Comparison of ENCODE assay signal across 2 cellular contexts in the genomic region with DNA sequence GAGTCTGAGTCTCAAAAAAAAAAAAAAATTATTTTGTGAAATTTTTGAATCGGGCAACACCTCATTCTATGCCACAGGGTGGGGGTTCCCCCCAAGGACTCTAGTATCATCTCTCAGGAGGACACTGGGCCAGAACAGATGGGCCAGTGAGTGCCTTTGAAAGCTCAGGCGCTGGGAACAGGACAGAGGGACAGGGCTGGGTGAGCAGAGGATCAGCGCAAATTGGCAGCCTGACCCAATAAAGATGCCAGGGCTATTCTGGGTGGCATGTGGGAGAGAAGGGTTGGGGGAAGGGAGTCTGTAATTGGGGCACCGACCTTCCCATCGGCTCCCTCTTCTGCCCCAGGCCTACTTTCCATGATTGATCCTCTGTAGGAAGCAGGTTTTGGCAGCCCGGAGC.
TF ChIP-seq lines count a peak whose summit lies in the region.

No MANE protein-coding gene starts in this region.

TF ChIP-seq in SK-N-SH, 30 proteins besides CTCF, POLR2A, EP300 and RAD21 (continued from another document):
- TF ChIP-seq, protein P1, sequence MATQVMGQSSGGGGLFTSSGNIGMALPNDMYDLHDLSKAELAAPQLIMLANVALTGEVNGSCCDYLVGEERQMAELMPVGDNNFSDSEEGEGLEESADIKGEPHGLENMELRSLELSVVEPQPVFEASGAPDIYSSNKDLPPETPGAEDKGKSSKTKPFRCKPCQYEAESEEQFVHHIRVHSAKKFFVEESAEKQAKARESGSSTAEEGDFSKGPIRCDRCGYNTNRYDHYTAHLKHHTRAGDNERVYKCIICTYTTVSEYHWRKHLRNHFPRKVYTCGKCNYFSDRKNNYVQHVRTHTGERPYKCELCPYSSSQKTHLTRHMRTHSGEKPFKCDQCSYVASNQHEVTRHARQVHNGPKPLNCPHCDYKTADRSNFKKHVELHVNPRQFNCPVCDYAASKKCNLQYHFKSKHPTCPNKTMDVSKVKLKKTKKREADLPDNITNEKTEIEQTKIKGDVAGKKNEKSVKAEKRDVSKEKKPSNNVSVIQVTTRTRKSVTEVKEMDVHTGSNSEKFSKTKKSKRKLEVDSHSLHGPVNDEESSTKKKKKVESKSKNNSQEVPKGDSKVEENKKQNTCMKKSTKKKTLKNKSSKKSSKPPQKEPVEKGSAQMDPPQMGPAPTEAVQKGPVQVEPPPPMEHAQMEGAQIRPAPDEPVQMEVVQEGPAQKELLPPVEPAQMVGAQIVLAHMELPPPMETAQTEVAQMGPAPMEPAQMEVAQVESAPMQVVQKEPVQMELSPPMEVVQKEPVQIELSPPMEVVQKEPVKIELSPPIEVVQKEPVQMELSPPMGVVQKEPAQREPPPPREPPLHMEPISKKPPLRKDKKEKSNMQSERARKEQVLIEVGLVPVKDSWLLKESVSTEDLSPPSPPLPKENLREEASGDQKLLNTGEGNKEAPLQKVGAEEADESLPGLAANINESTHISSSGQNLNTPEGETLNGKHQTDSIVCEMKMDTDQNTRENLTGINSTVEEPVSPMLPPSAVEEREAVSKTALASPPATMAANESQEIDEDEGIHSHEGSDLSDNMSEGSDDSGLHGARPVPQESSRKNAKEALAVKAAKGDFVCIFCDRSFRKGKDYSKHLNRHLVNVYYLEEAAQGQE (IDR thresholded peaks at IDR 0.05; ENCODE audit: low read depth, low read length): no peak
- TF ChIP-seq JUND (IDR thresholded peaks at IDR 0.05) (no peak), FOXM1 (IDR thresholded peaks at IDR 0.05; ENCODE audit: low read depth) (no peak), GABPA (IDR thresholded peaks at IDR 0.05; ENCODE audit: low read depth) (no peak), RFX5 (IDR thresholded peaks at IDR 0.05; ENCODE audit: low read length) (no peak), POLR2AphosphoS5 (IDR thresholded peaks at IDR 0.05; ENCODE audit: low read depth, low read length) (no peak), RXRA (IDR thresholded peaks at IDR 0.05; ENCODE audit: borderline replicate concordance, low read depth) (no peak), TCF12 (IDR thresholded peaks at IDR 0.05) (no peak), CHD2 (IDR thresholded peaks at IDR 0.05; ENCODE audit: low read length, partially characterized antibody) (no peak)
- TF ChIP-seq, protein P2, sequence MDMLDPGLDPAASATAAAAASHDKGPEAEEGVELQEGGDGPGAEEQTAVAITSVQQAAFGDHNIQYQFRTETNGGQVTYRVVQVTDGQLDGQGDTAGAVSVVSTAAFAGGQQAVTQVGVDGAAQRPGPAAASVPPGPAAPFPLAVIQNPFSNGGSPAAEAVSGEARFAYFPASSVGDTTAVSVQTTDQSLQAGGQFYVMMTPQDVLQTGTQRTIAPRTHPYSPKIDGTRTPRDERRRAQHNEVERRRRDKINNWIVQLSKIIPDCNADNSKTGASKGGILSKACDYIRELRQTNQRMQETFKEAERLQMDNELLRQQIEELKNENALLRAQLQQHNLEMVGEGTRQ (IDR thresholded peaks at IDR 0.05; ENCODE audit: borderline replicate concordance, low read depth, low read length): no peak

TF ChIP-seq in SK-N-SH treated with all-trans-retinoic acid at 6 μM for 48 hours, 23 proteins besides CTCF, POLR2A, EP300 and RAD21:
- TF ChIP-seq, protein P3, sequence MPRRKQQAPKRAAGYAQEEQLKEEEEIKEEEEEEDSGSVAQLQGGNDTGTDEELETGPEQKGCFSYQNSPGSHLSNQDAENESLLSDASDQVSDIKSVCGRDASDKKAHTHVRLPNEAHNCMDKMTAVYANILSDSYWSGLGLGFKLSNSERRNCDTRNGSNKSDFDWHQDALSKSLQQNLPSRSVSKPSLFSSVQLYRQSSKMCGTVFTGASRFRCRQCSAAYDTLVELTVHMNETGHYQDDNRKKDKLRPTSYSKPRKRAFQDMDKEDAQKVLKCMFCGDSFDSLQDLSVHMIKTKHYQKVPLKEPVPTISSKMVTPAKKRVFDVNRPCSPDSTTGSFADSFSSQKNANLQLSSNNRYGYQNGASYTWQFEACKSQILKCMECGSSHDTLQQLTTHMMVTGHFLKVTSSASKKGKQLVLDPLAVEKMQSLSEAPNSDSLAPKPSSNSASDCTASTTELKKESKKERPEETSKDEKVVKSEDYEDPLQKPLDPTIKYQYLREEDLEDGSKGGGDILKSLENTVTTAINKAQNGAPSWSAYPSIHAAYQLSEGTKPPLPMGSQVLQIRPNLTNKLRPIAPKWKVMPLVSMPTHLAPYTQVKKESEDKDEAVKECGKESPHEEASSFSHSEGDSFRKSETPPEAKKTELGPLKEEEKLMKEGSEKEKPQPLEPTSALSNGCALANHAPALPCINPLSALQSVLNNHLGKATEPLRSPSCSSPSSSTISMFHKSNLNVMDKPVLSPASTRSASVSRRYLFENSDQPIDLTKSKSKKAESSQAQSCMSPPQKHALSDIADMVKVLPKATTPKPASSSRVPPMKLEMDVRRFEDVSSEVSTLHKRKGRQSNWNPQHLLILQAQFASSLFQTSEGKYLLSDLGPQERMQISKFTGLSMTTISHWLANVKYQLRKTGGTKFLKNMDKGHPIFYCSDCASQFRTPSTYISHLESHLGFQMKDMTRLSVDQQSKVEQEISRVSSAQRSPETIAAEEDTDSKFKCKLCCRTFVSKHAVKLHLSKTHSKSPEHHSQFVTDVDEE (CRISPR knock-in tag; IDR thresholded peaks at IDR 0.05): no peak
- TF ChIP-seq CSDC2 (CRISPR knock-in tag; IDR thresholded peaks at IDR 0.05) (no peak), RARB (CRISPR knock-in tag; IDR thresholded peaks at IDR 0.05) (no peak), ARNTL (CRISPR knock-in tag; IDR thresholded peaks at IDR 0.05; ENCODE audit: borderline replicate concordance, low read depth) (no peak)
